In the genomic region with DNA sequence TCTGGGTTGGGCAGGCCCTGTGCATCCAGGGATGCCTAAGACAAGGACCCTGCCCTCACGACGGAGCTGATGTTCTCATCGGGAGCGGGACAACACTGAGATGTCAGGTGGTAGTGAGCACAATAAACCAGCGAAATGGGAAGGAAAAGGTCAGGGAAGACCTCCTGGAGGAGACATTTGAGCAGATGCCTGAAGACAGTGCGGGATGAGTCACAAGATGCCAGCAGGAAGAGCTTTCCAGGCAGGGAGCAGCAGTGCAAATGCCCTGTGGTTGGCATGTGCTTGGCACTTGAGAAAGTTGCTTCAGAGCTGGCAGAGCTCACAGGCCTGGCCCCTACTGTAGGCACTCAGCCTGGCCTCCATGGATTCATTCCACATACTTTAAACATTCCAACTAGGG, we compare ENCODE assay signal across 10 cellular contexts. TPM values are rescaled to one million over a fixed set of nuclear protein-coding genes. Genes with fewer than 3 reads are reported as not detected.
DNase-seq lines count a peak whose midpoint lies in the region; ATAC-seq, FAIRE-seq and TF ChIP-seq lines count a peak whose summit lies in the region.
"Not testable (repeated sequence)": the region's sequence is repeated elsewhere in the genome, so short reads cannot be mapped to it uniquely, and the experiment has no call there.
"Had no signal": no experiment of that assay in that cellular context is flagged by ENCODE, and none has a peak within 500 bp of the region (broad histone marks: within the 10 kb centered on the region; RNA-seq: fewer than 3 reads in every experiment).

No MANE protein-coding gene starts in this region.

- H3K9me3 ChIP-seq in MG63, lower lobe of right lung: not testable (repeated sequence)

- peaks cover 28% of the 10 kb centered on the region for H3K4me1 ChIP-seq in KMS-11 (ENCODE audit: low read depth, poor library complexity, severe bottlenecking)
- H3K4me1 ChIP-seq in lower lobe of right lung = not testable (repeated sequence)

- intact Hi-C loops in lower lobe of right lung (cut with DNase I); natural killer cell (cut with micrococcal nuclease): not testable (repeated sequence)

- H3K36me3 Mint-ChIP-seq in effector memory CD8-positive, alpha-beta T cell (ENCODE audit: insufficient read depth); natural killer cell: not testable (repeated sequence)

- H3K27ac ChIP-seq in KMS-11 = peak overlapping the region; percentile 46; the same call in 1 of the 2 replicates
- not testable (repeated sequence) for H3K27ac ChIP-seq in lower lobe of right lung

- FAIRE-seq in bronchial epithelial cell (lab: Jason Lieb, UNC) (peak; percentile 92), urothelium cell line (lab: Jason Lieb, UNC) (peak; percentile 85)

- H3K4me1 Mint-ChIP-seq in effector memory CD8-positive, alpha-beta T cell (ENCODE audit: low read depth in 2 of 2) = not testable (repeated sequence)
- peaks cover 13 to 20% of the 10 kb centered on the region in 2 donors for H3K4me1 Mint-ChIP-seq in natural killer cell

- not testable (repeated sequence) for H3K9ac ChIP-seq in KMS-11

- H3K4me3 ChIP-seq in KMS-11 (IDR thresholded peaks at IDR 0.05; ENCODE audit: insufficient read depth, low read depth, low read length); MG63; bronchial epithelial cell (ENCODE audit: low read depth, low read length); lower lobe of right lung: not testable (repeated sequence)

- DNase-seq in MG63 = peak; percentile 15
- not testable (repeated sequence) for DNase-seq in bronchial epithelial cell (ENCODE audit: low read depth); effector memory CD8-positive, alpha-beta T cell; urothelium cell line (ENCODE audit: low spot score)
- peak; percentile 10 for DNase-seq in lower lobe of right lung
- DNase-seq in natural killer cell = peak; percentile 7

- H3K4me2 ChIP-seq in KMS-11 = not testable (repeated sequence)

- H3K27ac Mint-ChIP-seq in effector memory CD8-positive, alpha-beta T cell; natural killer cell: not testable (repeated sequence)

- H2AFZ ChIP-seq in KMS-11 (ENCODE audit: low read depth) = not testable (repeated sequence)

- not testable (repeated sequence) for H4K20me1 ChIP-seq in KMS-11 (ENCODE audit: insufficient read depth)

- ATAC-seq in GM18498 (IDR thresholded peaks at IDR 0.05; ENCODE audit: unreplicated experiment) (peak; percentile 3), natural killer cell (peak; percentile 3 to 14 (median 4))
- ATAC-seq in effector memory CD8-positive, alpha-beta T cell (replicated peaks) = peak; percentile 17
- not testable (repeated sequence) for ATAC-seq in lower lobe of right lung

- not testable (repeated sequence) for H3K9me3 Mint-ChIP-seq in effector memory CD8-positive, alpha-beta T cell; natural killer cell

- H3K27me3 Mint-ChIP-seq in effector memory CD8-positive, alpha-beta T cell; natural killer cell (ENCODE audit: low read depth in 2 of 2): not testable (repeated sequence)

- not testable (repeated sequence) for H3K27me3 ChIP-seq in KMS-11 (ENCODE audit: insufficient read depth, low read depth); MG63; bronchial epithelial cell (ENCODE audit: control insufficient read depth, insufficient read depth, low read length); lower lobe of right lung (ENCODE audit: low read depth)

- not testable (repeated sequence) for H3K4me3 Mint-ChIP-seq in effector memory CD8-positive, alpha-beta T cell
- peak overlapping the region; percentile 53 for H3K4me3 Mint-ChIP-seq in natural killer cell

- not testable (repeated sequence) for TF ChIP-seq CTCF in KMS-11 (conservative IDR thresholded peaks at IDR 0.05; ENCODE audit: low read depth, low read length); bronchial epithelial cell (IDR thresholded peaks at IDR 0.05; ENCODE audit: insufficient read depth, low read length, severe bottlenecking); lower lobe of right lung (IDR thresholded peaks at IDR 0.05); natural killer cell (IDR thresholded peaks at IDR 0.05)

- H3K79me2 ChIP-seq in KMS-11 (ENCODE audit: insufficient read depth, low read depth) = not testable (repeated sequence)

- H3K36me3 ChIP-seq in KMS-11 (ENCODE audit: insufficient read depth); MG63; bronchial epithelial cell (ENCODE audit: control insufficient read depth, insufficient read depth, low read length); lower lobe of right lung: not testable (repeated sequence)

RNA-seq across cellular contexts. Expression of a gene that starts 28.5 kb away (rescaled TPM):
- total RNA-seq in MG63 (2014; rRNA removed; shearing (Covaris generic); ENCODE audit: low replicate concordance) = 5.2 and 5.6 TPM in 2 replicates
- under 0.01 and 0.13 TPM in 2 replicates for total RNA-seq in bronchial epithelial cell
- total RNA-seq in lower lobe of right lung = 1.9 TPM
- under 1 TPM in 1 of 3 donors, not detected in 2; 0.14 TPM for total RNA-seq in natural killer cell
- total RNA-seq: CD4-positive, alpha-beta memory T cell; CD8-positive, alpha-beta memory T cell had no signal
